Comparison of ENCODE assay signal across 9 cellular contexts in the genomic region with DNA sequence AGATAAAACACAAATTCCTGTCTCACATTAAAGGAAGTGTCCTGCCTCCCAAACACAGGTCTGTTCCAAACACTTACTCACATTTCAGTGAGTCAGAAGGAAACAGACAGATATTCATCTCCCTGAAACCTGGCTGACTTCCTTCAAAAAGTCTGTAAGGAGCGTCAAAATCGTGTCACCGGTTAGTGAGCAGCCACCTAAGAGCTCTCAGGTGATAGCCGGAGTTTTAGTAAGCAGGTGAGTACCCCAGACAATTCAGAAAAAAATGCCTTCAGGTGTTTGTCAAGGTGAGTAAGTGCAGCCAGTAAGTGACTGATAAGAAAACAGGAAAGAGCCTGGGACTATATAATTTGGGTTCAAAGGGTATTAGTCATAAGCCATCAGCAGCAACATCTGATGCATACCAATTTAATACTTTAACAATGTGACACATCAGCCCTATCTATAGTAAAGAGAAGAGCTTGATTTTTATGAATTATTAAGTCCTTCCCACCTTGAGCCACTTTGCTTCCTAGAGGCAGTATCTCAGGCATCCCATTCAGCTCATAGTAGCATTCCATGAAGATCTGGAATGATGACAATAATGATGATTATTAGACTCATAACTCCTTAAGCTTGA. TPM values are rescaled to one million over a fixed set of nuclear protein-coding genes. Genes with fewer than 3 reads are reported as not detected.
DNase-seq lines count a peak whose midpoint lies in the region; ATAC-seq and TF ChIP-seq lines count a peak whose summit lies in the region.
"Had no signal": no experiment of that assay in that cellular context is flagged by ENCODE, and none has a peak within 500 bp of the region (broad histone marks: within the 10 kb centered on the region; RNA-seq: fewer than 3 reads in every experiment).

No MANE protein-coding gene starts in this region.

- CTCF ChIA-PET in Caco-2 (lab: Charles Lee): interaction anchor here (0.7 to 2.7 kb wide), 2 partner anchors 10 to 39 kb away, joined by 3 to 22 read pairs; no protein-coding TSS in a partner anchor
- CTCF ChIA-PET in MCF 10A (lab: Yijun Ruan, JAX): interaction anchor here (0.6 to 5.7 kb wide), 11 partner anchors 33 to 1353 kb away, joined by 3 to 127 read pairs (median 4); no protein-coding TSS in a partner anchor

- no peak overlapping the region for H3K4me3 ChIP-seq in Caco-2 (ENCODE audit: low read depth, low read length)

- H3K9me3 Mint-ChIP-seq in Caco-2 (ENCODE audit: unreplicated experiment): no peaks in the 10 kb centered on the region
- H3K9me3 Mint-ChIP-seq in MCF 10A (ENCODE audit: unreplicated experiment): peaks cover 6% of the 10 kb centered on the region
- peaks cover 0 to 1% (median 0%) of the 10 kb centered on the region in 7 donors for H3K9me3 Mint-ChIP-seq in naive B cell

- intact Hi-C loops in Caco-2 (cut with micrococcal nuclease; ENCODE audit: unreplicated experiment) (loop anchor here (2.0 to 5.0 kb wide), 2 partner anchors 49 to 201 kb away; a partner anchor contains a TSS), MCF 10A (cut with micrococcal nuclease) (loop anchor here (10.0 kb wide), 1 partner anchor 203 kb away; a partner anchor contains a TSS)

- TF ChIP-seq CTCF in Caco-2 (IDR thresholded peaks at IDR 0.05; ENCODE audit: insufficient read depth in 1 of 2, low read depth in 1 of 2, low read length in 1 of 2, severe bottlenecking in 1 of 2, unreplicated experiment in 1 of 2) (no peak), MCF 10A (IDR thresholded peaks at IDR 0.05; ENCODE audit: unreplicated experiment) (no peak)

- H3K27me3 Mint-ChIP-seq in Caco-2 (ENCODE audit: insufficient read depth, unreplicated experiment) (no peaks in the 10 kb centered on the region), MCF 10A (ENCODE audit: insufficient read depth, unreplicated experiment) (no peaks in the 10 kb centered on the region), naive B cell (peaks cover 51 to 70% (median 65%) of the 10 kb centered on the region in 3 donors)

- no peak for ATAC-seq in naive B cell (ENCODE audit: low read depth in 2 of 2)
- ATAC-seq in GM18868 (IDR thresholded peaks at IDR 0.05; ENCODE audit: unreplicated experiment): no peak

- peaks cover 22% of the 10 kb centered on the region for H3K4me1 ChIP-seq in Caco-2

- no peaks in the 10 kb centered on the region for H3K9me3 ChIP-seq in Caco-2

- no peaks in the 10 kb centered on the region for H3K27me3 ChIP-seq in Caco-2 (replicated peaks; ENCODE audit: control insufficient read depth, insufficient read depth, low read length)

- BruUV-seq in Caco-2 (replicated peaks; lab: Mats Ljungman, UMichigan) (no TSS peak), MCF 10A (replicated peaks; lab: Mats Ljungman, UMichigan) (no TSS peak)

- H3K36me3 Mint-ChIP-seq in Caco-2 (ENCODE audit: insufficient read depth, unreplicated experiment) (peaks cover 14% of the 10 kb centered on the region), MCF 10A (ENCODE audit: insufficient read depth, unreplicated experiment) (no peaks in the 10 kb centered on the region), naive B cell (no peaks in the 10 kb centered on the region)

- peaks cover 33% of the 10 kb centered on the region for H3K4me1 Mint-ChIP-seq in Caco-2 (ENCODE audit: low read depth, unreplicated experiment)
- peaks cover 46% of the 10 kb centered on the region for H3K4me1 Mint-ChIP-seq in MCF 10A (ENCODE audit: insufficient read depth, unreplicated experiment)
- peaks cover 4 to 16% (median 14%) of the 10 kb centered on the region in 3 donors for H3K4me1 Mint-ChIP-seq in naive B cell

- H3K27ac Mint-ChIP-seq in Caco-2 (ENCODE audit: unreplicated experiment) (peak overlapping the region; percentile 86), MCF 10A (ENCODE audit: low read depth, unreplicated experiment) (peak overlapping the region; percentile 67), naive B cell (no peak overlapping the region)

- peak; percentile 61 to 67 for DNase-seq in Caco-2
- peak; percentile 87 for DNase-seq in M059J (ENCODE audit: low read depth)
- peak; percentile 84 for DNase-seq in MCF 10A (ENCODE audit: unreplicated experiment)
- DNase-seq in naive B cell: no peak
- no peak for DNase-seq in anterior cingulate cortex (lab: John Stamatoyannopoulos, UW)
- DNase-seq in occipital lobe (lab: John Stamatoyannopoulos, UW): no peak
- no peak for DNase-seq in AML-193 (lab: John Stamatoyannopoulos, UW)
- DNase-seq: T-helper 9 cell had no signal

- H3K4me3 Mint-ChIP-seq in Caco-2 (ENCODE audit: unreplicated experiment) (peak overlapping the region; percentile 85), MCF 10A (ENCODE audit: unreplicated experiment) (peak overlapping the region; percentile 77), naive B cell (peak overlapping the region in 5 of 8 donors; percentile 8 to 75 (median 44))

- no peaks in the 10 kb centered on the region for H3K36me3 ChIP-seq in Caco-2 (ENCODE audit: control insufficient read depth, insufficient read depth, low read length)

- POLR2A ChIA-PET in Caco-2 (lab: Charles Lee) (interaction anchor here (0.8 kb wide), 1 partner anchor 1323 kb away, joined by 4 read pairs; a partner anchor contains a TSS), MCF 10A (lab: Yijun Ruan, JAX) (interaction anchor here (0.6 to 5.5 kb wide), 24 partner anchors 8 to 1605 kb away, joined by 3 to 102 read pairs (median 4); a partner anchor contains a TSS)

RNA-seq across cellular contexts. Expression of a gene that starts 1.3 kb away (rescaled TPM):
- total RNA-seq in Caco-2 (2022): 13.6 and 19.3 TPM in 2 replicates
- 24.6 and 30.1 TPM in 2 replicates for total RNA-seq in M059J (2014; rRNA removed; shearing (Covaris generic))
- total RNA-seq in MCF 10A (2022): 14.1 and 16.8 TPM in 2 replicates
- polyA plus RNA-seq in naive B cell (ENCODE audit: low read depth in 6 of 6): under 1 TPM in 2 of 6 donors, not detected in 4; 0.03 to 0.10 TPM
- total RNA-seq in occipital lobe: 5.5 TPM

Comparison
In these comparisons a context has a peak if more than half of its experiments do, and no peak if none do; other contexts are left out.
1. DNase-seq: peak in Caco-2 (2 of 2), M059J (single experiment) and MCF 10A (single experiment); none in naive B cell (single experiment), anterior cingulate cortex (0 of 58), occipital lobe (single experiment) and AML-193 (0 of 2).
2. H3K27ac Mint-ChIP-seq: peak in Caco-2 (single experiment) and MCF 10A (single experiment); none in naive B cell (0 of 6).
3. Peak in every context shown above with its lines, with median percentiles within 50 percentile points of each other: H3K4me3 Mint-ChIP-seq.